Comparison of ENCODE assay signal across 31 cellular contexts in genomic region chr6:151610336-151610735, GRCh38.
"Had no signal": no experiment of that assay in that cellular context is flagged by ENCODE, and none has a peak within 500 bp of the region (broad histone marks: within the 10 kb centered on the region; RNA-seq: fewer than 3 reads in every experiment).

No MANE protein-coding gene starts in this region.

- H3K27me3 ChIP-seq: colonic mucosa, esophagus muscularis mucosa, gastroesophageal sphincter, heart left ventricle, hepatocyte, left lung, neural progenitor cell, right atrium auricular region, stomach, testis, tibial artery had no signal

- H3K4me3 ChIP-seq: colonic mucosa, esophagus muscularis mucosa, gastroesophageal sphincter, heart left ventricle, hepatocyte, left lung, lower lobe of right lung, mucosa of descending colon, neural progenitor cell, right atrium auricular region, stomach, testis, tibial artery had no signal

- H3K4me2 ChIP-seq: hepatocyte, neural progenitor cell had no signal

- H3K4me3 Mint-ChIP-seq: central memory CD8-positive, alpha-beta T cell; dendritic cell treated with granulocyte-macrophage colony-stimulating factor and Interleukin-4, amounts not matched to agents 40 ng/mL and 50 ng/mL, for 4 days; endodermal cell; memory B cell; mesothelial cell of epicardium; naive B cell; natural killer cell treated with Interleukin-12 subunit alpha and Interleukin-12 subunit beta and Interleukin-15 and Interleukin-18, amount 100 ng/mL, for 72 hours; neural progenitor cell; stimulated activated effector memory CD8-positive, alpha-beta T cell treated with anti-CD3 and anti-CD28 coated beads, Interleukin-12 subunit alpha, Interleukin-12 subunit beta, amount 100 ng/mL, for 72 hours; type B pancreatic cell had no signal

- H3K4me1 Mint-ChIP-seq: central memory CD8-positive, alpha-beta T cell; memory B cell; mesothelial cell of epicardium; naive B cell; stimulated activated effector memory CD8-positive, alpha-beta T cell treated with anti-CD3 and anti-CD28 coated beads, Interleukin-12 subunit alpha, Interleukin-12 subunit beta, amount 100 ng/mL, for 72 hours had no signal

- ATAC-seq: lower lobe of right lung; mucosa of descending colon; natural killer cell treated with Interleukin-12 subunit alpha and Interleukin-12 subunit beta and Interleukin-15 and Interleukin-18, amount 100 ng/mL, for 72 hours; stimulated activated effector memory CD8-positive, alpha-beta T cell treated with anti-CD3 and anti-CD28 coated beads, Interleukin-12 subunit alpha, Interleukin-12 subunit beta, amount 100 ng/mL, for 72 hours had no signal

- DNase-seq: colonic mucosa; effector CD8-positive, alpha-beta T cell; endodermal cell; foreskin fibroblast; left lung; lower lobe of right lung; mucosa of descending colon; naive B cell; stimulated activated CD4-positive, alpha-beta T cell treated with anti-CD3 and anti-CD28 coated beads, Interleukin-2, amount 100 ng/mL, for 24 hours; stimulated activated CD4-positive, alpha-beta T cell treated with anti-CD3 and anti-CD28 coated beads, Interleukin-4, amount 100 ng/mL, for 24 hours; stimulated activated naive CD4-positive, alpha-beta T cell treated with Interleukin-2 at 50 U/mL for 16 hours; stomach; substantia nigra had no signal

- H2AFZ ChIP-seq: hepatocyte, parathyroid adenoma had no signal

- H3K9me3 ChIP-seq: colonic mucosa, left lung, lower lobe of right lung, mucosa of descending colon, testis had no signal

- H3K36me3 Mint-ChIP-seq: memory B cell; mesothelial cell of epicardium; naive B cell; natural killer cell treated with Interleukin-12 subunit alpha and Interleukin-12 subunit beta and Interleukin-15 and Interleukin-18, amount 100 ng/mL, for 72 hours; neural progenitor cell; stimulated activated effector memory CD8-positive, alpha-beta T cell treated with anti-CD3 and anti-CD28 coated beads, Interleukin-12 subunit alpha, Interleukin-12 subunit beta, amount 100 ng/mL, for 72 hours; type B pancreatic cell had no signal

- H3K4me1 ChIP-seq: colonic mucosa, esophagus muscularis mucosa, gastroesophageal sphincter, left lung, lower lobe of right lung, parathyroid adenoma, right atrium auricular region, stomach, testis, tibial artery had no signal

- H3K27ac ChIP-seq: colonic mucosa, epithelial cell of prostate, hepatocyte, lower lobe of right lung, neural progenitor cell, parathyroid adenoma, testis, tibial artery had no signal

- H3K9ac ChIP-seq: neural progenitor cell, parathyroid adenoma had no signal

- H3K79me2 ChIP-seq: hepatocyte, parathyroid adenoma had no signal

- H3K9me3 Mint-ChIP-seq: central memory CD8-positive, alpha-beta T cell; dendritic cell treated with granulocyte-macrophage colony-stimulating factor and Interleukin-4, amounts not matched to agents 40 ng/mL and 50 ng/mL, for 4 days; endodermal cell; mesothelial cell of epicardium; neural progenitor cell; stimulated activated effector memory CD8-positive, alpha-beta T cell treated with anti-CD3 and anti-CD28 coated beads, Interleukin-12 subunit alpha, Interleukin-12 subunit beta, amount 100 ng/mL, for 72 hours; type B pancreatic cell had no signal

- H3K36me3 ChIP-seq: colonic mucosa, esophagus muscularis mucosa, gastroesophageal sphincter, heart left ventricle, left lung, lower lobe of right lung, neural progenitor cell, right atrium auricular region, stomach, tibial artery had no signal

- H3K27me3 Mint-ChIP-seq: dendritic cell treated with granulocyte-macrophage colony-stimulating factor and Interleukin-4, amounts not matched to agents 40 ng/mL and 50 ng/mL, for 4 days; progenitor cell of endocrine pancreas had no signal

- H3K27ac Mint-ChIP-seq: dendritic cell treated with granulocyte-macrophage colony-stimulating factor and Interleukin-4, amounts not matched to agents 40 ng/mL and 50 ng/mL, for 4 days; endodermal cell; memory B cell; mesothelial cell of epicardium; naive B cell; natural killer cell treated with Interleukin-12 subunit alpha and Interleukin-12 subunit beta and Interleukin-15 and Interleukin-18, amount 100 ng/mL, for 72 hours; neural progenitor cell; progenitor cell of endocrine pancreas; stimulated activated effector memory CD8-positive, alpha-beta T cell treated with anti-CD3 and anti-CD28 coated beads, Interleukin-12 subunit alpha, Interleukin-12 subunit beta, amount 100 ng/mL, for 72 hours; type B pancreatic cell had no signal
